ENCODE assay signal across 8 cellular contexts in genomic region chr4:94127707-94128328, GRCh38.
A peak's percentile ranks its signal among the peaks of the same experiment; 100 is the strongest.
DNase-seq lines count a peak whose midpoint lies in the region; TF ChIP-seq lines count a peak whose summit lies in the region.

No MANE protein-coding gene starts in this region.

- H3K14ac ChIP-seq in neuronal stem cell (ENCODE audit: low read length): no peak overlapping the region

- H3K27me3 ChIP-seq in colonic mucosa (no peaks in the 10 kb centered on the region), neuronal stem cell (ENCODE audit: control insufficient read depth in 3 of 3, insufficient read depth in 3 of 3, low read depth in 1 of 3, low read length in 3 of 3) (peaks cover 0 to 7% (median 0%) of the 10 kb centered on the region in 3 experiments), MG63 (0 out of 2 replicates have a peak, but pooled peaks cover 3% of the 10 kb centered on the region)

- TF ChIP-seq CTCF in HEK293 (tag by site-specific recombination; IDR thresholded peaks at IDR 0.05) (no peak), colonic mucosa (IDR thresholded peaks at IDR 0.05) (peak; percentile 52)

- H3K4me1 ChIP-seq in HEK293 (ENCODE audit: control insufficient read depth, insufficient read depth, low read length) (no peaks in the 10 kb centered on the region), colonic mucosa (no peaks in the 10 kb centered on the region), neuronal stem cell (ENCODE audit: control insufficient read depth in 2 of 2, insufficient read depth in 1 of 2, low read depth in 1 of 2, low read length in 2 of 2) (no peaks in the 10 kb centered on the region)

- no peak overlapping the region for H4K8ac ChIP-seq in neuronal stem cell (ENCODE audit: low read depth, low read length)

- no peak overlapping the region for H2BK15ac ChIP-seq in neuronal stem cell (ENCODE audit: low read length)

- H3K36me3 ChIP-seq in HEK293 (ENCODE audit: control insufficient read depth in 2 of 2, insufficient read depth in 1 of 2, low read length in 2 of 2): no peaks in the 10 kb centered on the region
- no peaks in the 10 kb centered on the region for H3K36me3 ChIP-seq in colonic mucosa
- no peaks in the 10 kb centered on the region for H3K36me3 ChIP-seq in neuronal stem cell (replicated peaks in 1 of 2; ENCODE audit: control insufficient read depth in 2 of 2, insufficient read depth in 2 of 2, low read length in 2 of 2)
- no peaks in the 10 kb centered on the region for H3K36me3 ChIP-seq in MG63

- no peak overlapping the region for H3K18ac ChIP-seq in neuronal stem cell (ENCODE audit: low read length)

- H3K27ac ChIP-seq in HEK293 (ENCODE audit: extremely low read depth, low read depth, low read length) (no peak overlapping the region), colonic mucosa (no peak overlapping the region), neuronal stem cell (replicated peaks; ENCODE audit: low read length) (no peak overlapping the region)

- H2AK5ac ChIP-seq in neuronal stem cell (ENCODE audit: low read depth, low read length): no peak overlapping the region

- H2AFZ ChIP-seq in neuronal stem cell (ENCODE audit: low read length): no peak overlapping the region

- no peak overlapping the region for H3K4me3 ChIP-seq in HEK293 (ENCODE audit: low read depth, low read length)
- H3K4me3 ChIP-seq in colonic mucosa: no peak overlapping the region
- no peak overlapping the region for H3K4me3 ChIP-seq in neuronal stem cell (ENCODE audit: low read length in 2 of 2)
- H3K4me3 ChIP-seq in MG63: no peak overlapping the region

- no peak overlapping the region for H2BK5ac ChIP-seq in neuronal stem cell (ENCODE audit: low read length)

- H2BK12ac ChIP-seq in neuronal stem cell (ENCODE audit: low read length): no peak overlapping the region

- H3K9ac ChIP-seq in colonic mucosa (ENCODE audit: low read depth in 2 of 2, low read length in 2 of 2) (no peak overlapping the region), neuronal stem cell (ENCODE audit: low read depth, low read length, poor library complexity) (no peak overlapping the region)

- DNase-seq in NCI-H524 (lab: John Stamatoyannopoulos, UW) (peak; percentile 3 to 37), NCI-H524 treated with DMSO at 0.1 percent for 48 hours (lab: John Stamatoyannopoulos, UW) (no peak), NCI-H2029 (lab: John Stamatoyannopoulos, UW) (peak; percentile 11), colonic mucosa (no peak), neuronal stem cell (ENCODE audit: low spot score) (peak; percentile 15), MG63 (no peak), NCI-H2107 (lab: John Stamatoyannopoulos, UW) (no peak)

- intact Hi-C loops in colonic mucosa (cut with DNase I): loop anchor here (2.0 to 10.0 kb wide), 2 partner anchors 223 to 337 kb away; no protein-coding TSS in a partner anchor

- H2BK120ac ChIP-seq in neuronal stem cell (ENCODE audit: low read depth, low read length): no peak overlapping the region

- no peak overlapping the region for H3K4me2 ChIP-seq in neuronal stem cell (ENCODE audit: insufficient read depth, low read length, poor library complexity, severe bottlenecking)

- no peak overlapping the region for H3K4ac ChIP-seq in neuronal stem cell (ENCODE audit: low read length)

- no peaks in the 10 kb centered on the region for H3K9me3 ChIP-seq in HEK293 (ENCODE audit: control insufficient read depth, insufficient read depth, low read depth, low read length)
- no peaks in the 10 kb centered on the region for H3K9me3 ChIP-seq in colonic mucosa
- H3K9me3 ChIP-seq in neuronal stem cell (replicated peaks in 1 of 2; ENCODE audit: control insufficient read depth in 2 of 2, insufficient read depth in 1 of 2, low read depth in 1 of 2, low read length in 2 of 2): no peaks in the 10 kb centered on the region
- H3K9me3 ChIP-seq in MG63: no peaks in the 10 kb centered on the region

- CTCF ChIA-PET in HEK293 (lab: Yijun Ruan, JAX): interaction anchor here (0.7 to 1.2 kb wide), 5 partner anchors 11 to 322 kb away, joined by 3 to 7 read pairs (median 3); no protein-coding TSS in a partner anchor

- no peaks in the 10 kb centered on the region for H3K79me1 ChIP-seq in neuronal stem cell (ENCODE audit: low read depth, low read length)

- POLR2A ChIA-PET in HEK293 (lab: Yijun Ruan, JAX): no interaction called here

- H4K91ac ChIP-seq in neuronal stem cell (ENCODE audit: low read depth, low read length, poor library complexity): no peak overlapping the region

- H3K23ac ChIP-seq in neuronal stem cell (ENCODE audit: low read depth, low read length, poor library complexity): no peak overlapping the region

- no CpG with 5 or more reads among the region's 3 CpGs for WGBS in neuronal stem cell (ENCODE audit: extremely low coverage in 2 of 2, insufficient read length in 2 of 2, insufficient replicate concordance in 1 of 2), 2 donors

TF ChIP-seq in HEK293, 187 proteins besides CTCF, POLR2A, EP300 and RAD21:
- TF ChIP-seq ZNF654 (tag by site-specific recombination; IDR thresholded peaks at IDR 0.05; ENCODE audit: low read depth): peak; percentile 34
- TF ChIP-seq PBX3 (CRISPR knock-in tag; IDR thresholded peaks at IDR 0.05): no peak
- TF ChIP-seq ZNF362 (tag by site-specific recombination; IDR thresholded peaks at IDR 0.05): no peak
- TF ChIP-seq ZNF629 (tag by site-specific recombination; IDR thresholded peaks at IDR 0.05): no peak

Comparison
In these comparisons a context has a peak if more than half of its experiments do, and no peak if none do; other contexts are left out.
1. DNase-seq: peak in NCI-H524 (2 of 2), NCI-H2029 (single experiment) and neuronal stem cell (single experiment); none in NCI-H524 treated with DMSO at 0.1 percent for 48 hours (single experiment), colonic mucosa (single experiment), MG63 (single experiment) and NCI-H2107 (single experiment).